In genomic region chr10:74921744-74922143, GRCh38 we compare ENCODE assay signal across 1 cellular context.
TF ChIP-seq lines count a peak whose summit lies in the region.

No MANE protein-coding gene starts in this region.

TF ChIP-seq in HEK293, 187 proteins besides CTCF, POLR2A, EP300 and RAD21 (continued from another document):
- TF ChIP-seq ZFHX2 (tag by site-specific recombination; conservative IDR thresholded peaks at IDR 0.05) = no peak; the same call in 1 of the 2 replicates
- TF ChIP-seq ZNF548 (tag by site-specific recombination; IDR thresholded peaks at IDR 0.05) = no peak
- no peak for TF ChIP-seq ZNF175 (tag by site-specific recombination; IDR thresholded peaks at IDR 0.05)
- TF ChIP-seq ZNF529 (tag by site-specific recombination; IDR thresholded peaks at IDR 0.05; ENCODE audit: insufficient replicate concordance) = no peak
- no peak for TF ChIP-seq INSM2 (tag by site-specific recombination; IDR thresholded peaks at IDR 0.05)
- TF ChIP-seq WT1 (tag by site-specific recombination; IDR thresholded peaks at IDR 0.05) = peak; percentile 57; the same call in 1 of the 2 replicates
- TF ChIP-seq ZNF416 (tag by site-specific recombination; IDR thresholded peaks at IDR 0.05) = no peak
- no peak for TF ChIP-seq ZNF23 (tag by site-specific recombination; IDR thresholded peaks at IDR 0.05; ENCODE audit: borderline replicate concordance)
- TF ChIP-seq MZF1 (tag by site-specific recombination; IDR thresholded peaks at IDR 0.05; ENCODE audit: borderline replicate concordance) = no peak
- TF ChIP-seq ZNF366 (tag by site-specific recombination; conservative IDR thresholded peaks at IDR 0.05) = peak; percentile 57
- TF ChIP-seq HOXC10 (CRISPR knock-in tag; IDR thresholded peaks at IDR 0.05) = no peak
- TF ChIP-seq ZNF157 (tag by site-specific recombination; IDR thresholded peaks at IDR 0.05) = no peak
- no peak for TF ChIP-seq ZNF704 (tag by site-specific recombination; IDR thresholded peaks at IDR 0.05)
- no peak for TF ChIP-seq ZNF473 (tag by site-specific recombination; IDR thresholded peaks at IDR 0.05)
- no peak for TF ChIP-seq ZNF24 (tag by site-specific recombination; IDR thresholded peaks at IDR 0.05)
- no peak for TF ChIP-seq ZNF350 (tag by site-specific recombination; IDR thresholded peaks at IDR 0.05)
- TF ChIP-seq ZNF530 (tag by site-specific recombination; IDR thresholded peaks at IDR 0.05; ENCODE audit: low read depth) = no peak
- TF ChIP-seq ZNF558 (tag by site-specific recombination; IDR thresholded peaks at IDR 0.05) = no peak
- 0 out of 2 replicates have a peak, but pooled peaks have one; percentile 35 for TF ChIP-seq ZBTB17 (tag by site-specific recombination; IDR thresholded peaks at IDR 0.05)
- no peak for TF ChIP-seq ZNF664 (tag by site-specific recombination; IDR thresholded peaks at IDR 0.05)
- no peak for TF ChIP-seq KLF7 (tag by site-specific recombination; IDR thresholded peaks at IDR 0.05; ENCODE audit: borderline replicate concordance)
